Comparison of ENCODE assay signal across 20 cellular contexts in genomic region chr1:59485171-59485570, GRCh38.
"Had no signal": no experiment of that assay in that cellular context is flagged by ENCODE, and none has a peak within 500 bp of the region (broad histone marks: within the 10 kb centered on the region; RNA-seq: fewer than 3 reads in every experiment).

No MANE protein-coding gene starts in this region.

- H3K9me3 Mint-ChIP-seq: endodermal cell, mesothelial cell of epicardium, natural killer cell, neural progenitor cell, type B pancreatic cell had no signal

- H3K4me3 ChIP-seq: coronary artery, hepatocyte, neural progenitor cell, ovary, right atrium auricular region, sigmoid colon, skin epidermis had no signal

- H3K27me3 ChIP-seq: hepatocyte, neural progenitor cell, ovary, right atrium auricular region, sigmoid colon had no signal

- H3K27ac Mint-ChIP-seq: endodermal cell, mesothelial cell of epicardium, natural killer cell, neural progenitor cell had no signal

- H3K36me3 ChIP-seq: neural progenitor cell, ovary, right atrium auricular region, sigmoid colon had no signal

- H3K4me1 Mint-ChIP-seq: neural progenitor cell had no signal

- H3K36me3 Mint-ChIP-seq: mesothelial cell of epicardium, natural killer cell, neural progenitor cell had no signal

- H3K27ac ChIP-seq: coronary artery, neural progenitor cell, ovary, right atrium auricular region, sigmoid colon had no signal

- H3K4me2 ChIP-seq: hepatocyte, neural progenitor cell had no signal

- H3K9ac ChIP-seq: neural progenitor cell had no signal

- H3K9me3 ChIP-seq: ovary, right atrium auricular region, sigmoid colon had no signal

- DNase-seq: effector CD4-positive, alpha-beta T cell; endodermal cell; erythroblast; foreskin melanocyte; head of caudate nucleus; islet precursor cell; mammary epithelial cell; natural killer cell; ovary; sigmoid colon; stimulated activated CD4-positive, alpha-beta T cell treated with anti-CD3 and anti-CD28 coated beads, Interleukin-12 subunit alpha, Interleukin-12 subunit beta, amount 100 ng/mL, for 4 hours; stimulated activated naive CD4-positive, alpha-beta T cell treated with Interleukin-2 at 50 U/mL for 16 hours had no signal

- H3K79me2 ChIP-seq: hepatocyte had no signal

- H3K27me3 Mint-ChIP-seq: type B pancreatic cell had no signal

- H3K4me3 Mint-ChIP-seq: endodermal cell, mesothelial cell of epicardium, natural killer cell, neural progenitor cell, type B pancreatic cell had no signal

- H2AFZ ChIP-seq: hepatocyte, neural progenitor cell had no signal

- H3K4me1 ChIP-seq: neural progenitor cell had no signal

- ATAC-seq: left lobe of liver, natural killer cell had no signal
